Comparison of ENCODE assay signal across 8 cellular contexts in genomic region chr10:21525367-21526183, GRCh38. TPM values are rescaled to one million over a fixed set of nuclear protein-coding genes. Genes with fewer than 3 reads are reported as not detected.
DNase-seq lines count a peak whose midpoint lies in the region; ATAC-seq, FAIRE-seq and TF ChIP-seq lines count a peak whose summit lies in the region.

SKIDA1 (minus strand) TSS chr10:21525682; CDS start chr10:21517822, 7,860 bp downstream.

- H3K4me3 ChIP-seq in GM06990 (replicated peaks; ENCODE audit: low read depth, low read length) (peak within 1 kb of the TSS; percentile 60), astrocyte (ENCODE audit: insufficient read depth, low read depth, low read length) (peak within 1 kb of the TSS; percentile 69), right cardiac atrium (ENCODE audit: low read length) (peak within 1 kb of the TSS; percentile 84), prostate gland (peak within 1 kb of the TSS; percentile 55 to 72)

- WGBS in right cardiac atrium = under 1% methylated on average over 64 of the region's 64 CpGs
- under 1% methylated on average over 61 of the region's 64 CpGs for WGBS in prostate gland

- ATAC-seq in HG02642 (IDR thresholded peaks at IDR 0.05; ENCODE audit: poor library complexity, unreplicated experiment) (peak; percentile 69), right cardiac atrium (peak; percentile 81 to 86), GM18517 (IDR thresholded peaks at IDR 0.05; ENCODE audit: unreplicated experiment) (no peak)

- intact Hi-C loops in right cardiac atrium (cut with DNase I) (no loop called here), prostate gland (cut with DNase I) (loop anchor here (5.0 to 10.0 kb wide), 2 partner anchors 727 to 799 kb away; partner anchors contain the start of gene BMI1)

- TF ChIP-seq POLR2A in prostate gland (IDR thresholded peaks at IDR 0.05) = no peak

- H3K4me1 ChIP-seq in astrocyte (ENCODE audit: insufficient read depth, low read length) (peaks cover 21% of the 10 kb centered on the region), right cardiac atrium (ENCODE audit: control insufficient read depth, insufficient read depth, low read length) (peaks cover 2% of the 10 kb centered on the region), prostate gland (replicated peaks) (no peaks in the 10 kb centered on the region)

- H3K4me3 Mint-ChIP-seq in astrocyte (ENCODE audit: unreplicated experiment) = peak within 1 kb of the TSS; percentile 88

- no peaks in the 10 kb centered on the region for H3K36me3 Mint-ChIP-seq in astrocyte (ENCODE audit: low read depth, unreplicated experiment)

- no peaks in the 10 kb centered on the region for H3K27me3 Mint-ChIP-seq in astrocyte (ENCODE audit: low read depth, unreplicated experiment)

- H3K9me3 ChIP-seq in astrocyte (ENCODE audit: insufficient read depth, low read depth, low read length) (no peaks in the 10 kb centered on the region), right cardiac atrium (ENCODE audit: control insufficient read depth, low read length) (no peaks in the 10 kb centered on the region), prostate gland (no peaks in the 10 kb centered on the region)

- H3K27me3 ChIP-seq in GM06990 (replicated peaks; ENCODE audit: control insufficient read depth, insufficient read depth, low read length) = no peaks in the 10 kb centered on the region
- H3K27me3 ChIP-seq in astrocyte (ENCODE audit: insufficient read depth, low read length) = no peaks in the 10 kb centered on the region
- no peaks in the 10 kb centered on the region for H3K27me3 ChIP-seq in right cardiac atrium (ENCODE audit: control insufficient read depth, insufficient read depth)
- no peaks in the 10 kb centered on the region for H3K27me3 ChIP-seq in prostate gland (replicated peaks; ENCODE audit: insufficient read depth)

- TF ChIP-seq CTCF in GM06990 (IDR thresholded peaks at IDR 0.05; ENCODE audit: insufficient read depth, low read length, poor library complexity, severe bottlenecking) (no peak), astrocyte (IDR thresholded peaks at IDR 0.05; ENCODE audit: insufficient read depth, low read depth, low read length) (no peak), prostate gland (IDR thresholded peaks at IDR 0.05) (no peak)

- H4K20me1 ChIP-seq in astrocyte (ENCODE audit: insufficient read depth, low read length) = no peaks in the 10 kb centered on the region

- H3K4me1 Mint-ChIP-seq in astrocyte (ENCODE audit: low read depth, unreplicated experiment) = peaks cover 33% of the 10 kb centered on the region

- H3K9me3 Mint-ChIP-seq in astrocyte (ENCODE audit: unreplicated experiment) = no peaks in the 10 kb centered on the region

- H2AFZ ChIP-seq in astrocyte (ENCODE audit: low read depth, low read length) = peak within 1 kb of the TSS; percentile 75

- H3K79me2 ChIP-seq in astrocyte (ENCODE audit: insufficient read depth, low read length) = peaks cover 6% of the 10 kb centered on the region

- H3K27ac Mint-ChIP-seq in astrocyte (ENCODE audit: unreplicated experiment) = peak within 1 kb of the TSS; percentile 100

- peak within 1 kb of the TSS; percentile 90 for H3K9ac ChIP-seq in astrocyte (ENCODE audit: low read length)

- H3K36me3 ChIP-seq in GM06990 (ENCODE audit: control insufficient read depth, insufficient read depth, low read length) (no peaks in the 10 kb centered on the region), astrocyte (ENCODE audit: insufficient read depth, low read length) (no peaks in the 10 kb centered on the region), prostate gland (no peaks in the 10 kb centered on the region)

- H3K4me2 ChIP-seq in astrocyte (ENCODE audit: low read length) = peak within 1 kb of the TSS; percentile 92

- no peak for FAIRE-seq in astrocyte (lab: Jason Lieb, UNC)

- peak; percentile 75 for DNase-seq in GM06990 (ENCODE audit: extremely low read depth, insufficient read length)
- DNase-seq in NCI-H1417 treated with DMSO at 0.1 percent for 48 hours (lab: John Stamatoyannopoulos, UW) = peak; percentile 35
- peak; percentile 38 for DNase-seq in T follicular helper cell (ENCODE audit: low read depth)
- DNase-seq in astrocyte (ENCODE audit: low read depth) = peak; percentile 94
- DNase-seq in right cardiac atrium = peak; percentile 89 to 96 (median 95)
- peak; percentile 82 for DNase-seq in prostate gland (ENCODE audit: low spot score)

- H3K27ac ChIP-seq in astrocyte (ENCODE audit: low read depth, low read length) (peak within 1 kb of the TSS; percentile 97), right cardiac atrium (ENCODE audit: low read length) (peak within 1 kb of the TSS; percentile 95), prostate gland (peak within 1 kb of the TSS; percentile 97 to 99)

RNA-seq across cellular contexts. Expression of gene SKIDA1, which starts in this region (rescaled TPM):
- 5.9 and 7.8 TPM in 2 replicates for total RNA-seq in astrocyte
- total RNA-seq in right cardiac atrium = 1 to 10 TPM; 2.1 to 6.3 (median 4.6) TPM
- polyA plus RNA-seq in right cardiac atrium = 0.88 TPM
- total RNA-seq in prostate gland = 1 to 10 TPM; 1.5 to 4.3 TPM

Comparison
In these comparisons a context has a peak if more than half of its experiments do, and no peak if none do; other contexts are left out.
1. DNase-seq: peak in every context shown above with its lines; median percentile 95 in right cardiac atrium; 94 in astrocyte; 82 in prostate gland; 75 in GM06990; 38 in T follicular helper cell; 35 in NCI-H1417 treated with DMSO at 0.1 percent for 48 hours.